ENCODE assay signal across 13 cellular contexts in the genomic region with DNA sequence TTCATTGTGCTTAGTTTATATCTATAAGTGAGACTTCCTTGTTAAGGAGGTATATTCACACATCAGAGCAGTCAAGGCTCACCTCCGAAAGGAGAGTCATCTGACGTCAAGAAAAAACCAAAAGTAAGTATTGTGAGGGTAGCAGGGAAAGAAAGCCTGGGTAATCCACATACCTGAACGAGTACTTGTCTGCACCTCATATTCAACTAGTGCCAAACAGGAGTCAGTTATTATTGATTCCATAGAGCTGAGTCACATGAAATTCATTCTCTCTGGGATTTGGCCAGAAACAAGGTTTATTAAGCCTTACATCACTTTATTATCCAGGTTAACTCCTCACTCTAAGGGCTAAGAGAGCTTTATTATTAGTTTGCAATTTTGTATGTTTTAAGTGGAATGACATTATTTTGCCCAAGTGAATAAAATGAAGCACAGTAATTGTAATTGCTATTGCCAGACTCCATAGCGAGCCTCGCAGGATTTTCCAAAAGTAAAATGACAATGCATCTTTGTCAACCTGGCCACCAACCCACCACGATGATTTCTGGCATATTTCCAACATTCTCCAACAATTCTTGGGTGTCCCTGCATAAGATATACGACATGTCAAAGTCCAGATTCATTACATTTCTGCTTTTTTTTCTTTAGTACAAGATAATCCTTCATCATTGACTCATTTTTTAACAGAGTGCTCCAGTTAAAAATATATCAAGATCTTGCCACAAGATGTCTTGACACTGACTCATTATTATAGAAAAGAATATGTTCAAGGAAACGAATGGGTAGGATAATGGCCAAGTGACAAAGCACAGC.
DNase-seq lines count a peak whose midpoint lies in the region; ATAC-seq and TF ChIP-seq lines count a peak whose summit lies in the region.
"Had no signal": no experiment of that assay in that cellular context is flagged by ENCODE, and none has a peak within 500 bp of the region (broad histone marks: within the 10 kb centered on the region; RNA-seq: fewer than 3 reads in every experiment).

No MANE protein-coding gene starts in this region.

- H3K27ac Mint-ChIP-seq in Calu3 (ENCODE audit: unreplicated experiment): peak overlapping the region; percentile 73
- H3K27ac Mint-ChIP-seq: CD8-positive, alpha-beta memory T cell; T-helper 2 cell treated with Interferon-gamma antibody and Interleukin-4, amounts not matched to agents 5 μg/mL and 100 μg/mL, for 36 hours had no signal

- TF ChIP-seq CTCF in Calu3 (IDR thresholded peaks at IDR 0.05; ENCODE audit: unreplicated experiment) (no peak), choroid plexus epithelial cell (conservative IDR thresholded peaks at IDR 0.05; ENCODE audit: low read depth, low read length) (no peak), omental fat pad (IDR thresholded peaks at IDR 0.05) (no peak)

- no peaks in the 10 kb centered on the region for H3K27me3 Mint-ChIP-seq in Calu3 (ENCODE audit: unreplicated experiment)

- peaks cover 6% of the 10 kb centered on the region for H3K36me3 Mint-ChIP-seq in Calu3 (ENCODE audit: insufficient read depth, unreplicated experiment)
- H3K36me3 Mint-ChIP-seq: CD8-positive, alpha-beta memory T cell had no signal

- H3K9me3 Mint-ChIP-seq in Calu3 (ENCODE audit: low read depth, unreplicated experiment): no peaks in the 10 kb centered on the region
- H3K9me3 Mint-ChIP-seq: T-helper 2 cell treated with Interferon-gamma antibody and Interleukin-4, amounts not matched to agents 5 μg/mL and 100 μg/mL, for 36 hours had no signal

- peaks cover 14% of the 10 kb centered on the region for H3K4me1 Mint-ChIP-seq in Calu3 (ENCODE audit: low read depth, unreplicated experiment)
- H3K4me1 Mint-ChIP-seq: CD8-positive, alpha-beta memory T cell had no signal

- H3K4me3 Mint-ChIP-seq in Calu3 (ENCODE audit: low read depth, unreplicated experiment): peak overlapping the region; percentile 50
- H3K4me3 Mint-ChIP-seq: CD8-positive, alpha-beta memory T cell; T-helper 2 cell treated with Interferon-gamma antibody and Interleukin-4, amounts not matched to agents 5 μg/mL and 100 μg/mL, for 36 hours had no signal

- DNase-seq in Calu3 (peak; percentile 43), LHCN-M2 (ENCODE audit: low read depth) (peak; percentile 61), choroid plexus epithelial cell (ENCODE audit: low read depth) (peak; percentile 77), myocyte (ENCODE audit: low read depth) (peak; percentile 26), omental fat pad (ENCODE audit: low spot score) (no peak), NCI-H187 (lab: John Stamatoyannopoulos, UW) (no peak), NCI-H446 treated with DMSO at 0.1 percent for 48 hours (lab: John Stamatoyannopoulos, UW) (no peak), DMS79 (lab: John Stamatoyannopoulos, UW) (no peak)
- DNase-seq: activated CD4-positive, alpha-beta T cell treated with anti-CD3 and anti-CD28 coated beads, Interleukin-2, amount 50 U/mL, for 48 hours; activated gamma-delta T cell; CD8-positive, alpha-beta memory T cell; retina had no signal

- no peak overlapping the region for H3K4me3 ChIP-seq in choroid plexus epithelial cell (ENCODE audit: low read depth, low read length)

- intact Hi-C loops in Calu3 (cut with micrococcal nuclease; ENCODE audit: unreplicated experiment): loop anchor here (1.0 kb wide), 1 partner anchor 55 kb away; no protein-coding TSS in a partner anchor

- CTCF ChIA-PET in Calu3 (lab: Charles Lee): interaction anchor here (0.6 to 0.9 kb wide), 2 partner anchors 17 to 184 kb away, joined by 3 read pairs; no protein-coding TSS in a partner anchor

- no TSS peak for BruUV-seq in Calu3 (replicated peaks; lab: Mats Ljungman, UMichigan)

- ATAC-seq in omental fat pad (ENCODE audit: low FRiP score): no peak

Comparison
In these comparisons a context has a peak if more than half of its experiments do, and no peak if none do; other contexts are left out.
1. DNase-seq: peak in Calu3 (single experiment), LHCN-M2 (single experiment), choroid plexus epithelial cell (single experiment) and myocyte (single experiment); none in omental fat pad (single experiment), NCI-H187 (0 of 2), NCI-H446 treated with DMSO at 0.1 percent for 48 hours (single experiment) and DMS79 (single experiment).